ENCODE assay signal across 8 cellular contexts in genomic region chr9:35116539-35116897, GRCh38. TPM values are rescaled to one million over a fixed set of nuclear protein-coding genes. Genes with fewer than 3 reads are reported as not detected.
DNase-seq lines count a peak whose midpoint lies in the region; ATAC-seq and TF ChIP-seq lines count a peak whose summit lies in the region.

No MANE protein-coding gene starts in this region.

- H3K4me3 ChIP-seq in BLaER1 (peak overlapping the region; percentile 79), HUES64 (ENCODE audit: low read length) (peak overlapping the region; percentile 75), coronary artery (peak overlapping the region; percentile 80)

- H3K36me3 ChIP-seq in BLaER1 (no peaks in the 10 kb centered on the region), HUES64 (ENCODE audit: insufficient read depth, low read length) (no peaks in the 10 kb centered on the region)

- TF ChIP-seq CTCF in coronary artery (IDR thresholded peaks at IDR 0.05) = no peak

- H3K27ac Mint-ChIP-seq in naive thymus-derived CD8-positive, alpha-beta T cell = peak overlapping the region; percentile 84 to 99 (median 95)

- H3K9me3 ChIP-seq in BLaER1 (no peaks in the 10 kb centered on the region), HUES64 (ENCODE audit: insufficient read depth, low read depth, low read length) (no peaks in the 10 kb centered on the region)

- H3K9ac ChIP-seq in BLaER1 = peak overlapping the region; percentile 63; the same call in 1 of the 2 replicates
- peak overlapping the region; percentile 21; the same call in 1 of the 2 replicates for H3K9ac ChIP-seq in HUES64 (ENCODE audit: low read depth, low read length)

- H3K27me3 Mint-ChIP-seq in naive thymus-derived CD8-positive, alpha-beta T cell = peaks cover 0 to 2% (median 0%) of the 10 kb centered on the region in 5 donors

- peaks cover 16% of the 10 kb centered on the region; the same call in 1 of the 2 replicates for H4K20me1 ChIP-seq in BLaER1

- no peaks in the 10 kb centered on the region for H3K36me3 Mint-ChIP-seq in naive thymus-derived CD8-positive, alpha-beta T cell

- peak overlapping the region; percentile 87 to 98 (median 94) for H3K4me3 Mint-ChIP-seq in naive thymus-derived CD8-positive, alpha-beta T cell

- H3K27me3 ChIP-seq in BLaER1 (no peaks in the 10 kb centered on the region), HUES64 (ENCODE audit: insufficient read depth, low read length) (no peaks in the 10 kb centered on the region)

- POLR2A ChIA-PET in naive thymus-derived CD8-positive, alpha-beta T cell (lab: Charles Lee) = interaction anchor here (2.3 to 3.9 kb wide), 2 partner anchors 13 to 37 kb away, joined by 9 to 26 read pairs; partner anchors contain the start of genes FANCG and STOML2

- no peaks in the 10 kb centered on the region for H3K9me3 Mint-ChIP-seq in naive thymus-derived CD8-positive, alpha-beta T cell

- DNase-seq in coronary artery (ENCODE audit: low spot score) (no peak), H4 (ENCODE audit: low spot score) (no peak), NCI-H2107 (lab: John Stamatoyannopoulos, UW) (no peak)
- no peak for DNase-seq in naive thymus-derived CD8-positive, alpha-beta T cell
- no peak for DNase-seq in activated CD4-positive, CD25-positive, alpha-beta regulatory T cell (lab: John Stamatoyannopoulos, UW)
- no peak for DNase-seq in activated CD4-positive, alpha-beta T cell treated with anti-CD3 and anti-CD28 coated beads, Interleukin-2, amount 50 U/mL, for 48 hours

- ATAC-seq in naive thymus-derived CD8-positive, alpha-beta T cell = peak in 1 of 2 donors; percentile 3

- H3K27ac ChIP-seq in BLaER1 = peak overlapping the region; percentile 46; the same call in 1 of the 2 replicates
- no peak overlapping the region; the same call in 1 of the 2 replicates for H3K27ac ChIP-seq in HUES64 (ENCODE audit: low read depth, low read length)
- peak overlapping the region; percentile 80 to 98 for H3K27ac ChIP-seq in coronary artery

- H3K4me1 Mint-ChIP-seq in naive thymus-derived CD8-positive, alpha-beta T cell = peaks cover 35 to 47% (median 45%) of the 10 kb centered on the region in 4 donors

- peaks cover 33% of the 10 kb centered on the region for H3K4me1 ChIP-seq in BLaER1
- H3K4me1 ChIP-seq in HUES64 (ENCODE audit: insufficient read depth, low read length) = peaks cover 27% of the 10 kb centered on the region

- 2% methylated on average over 12 of the region's 12 CpGs for whole genome bisulfite sequencing in HUES64

- peak overlapping the region; percentile 98 for H3K4me2 ChIP-seq in BLaER1

RNA-seq across cellular contexts. Expression of gene ATOSB, which starts 0.9 kb away (rescaled TPM):
- 5.6 TPM for polyA plus RNA-seq in HUES64 (2013, experiment 1 of 2)
- 6.1 TPM for polyA plus RNA-seq in HUES64 (2013, experiment 2 of 2)
- 1 to 10 TPM; 5.4 to 5.7 TPM for total RNA-seq in naive thymus-derived CD8-positive, alpha-beta T cell
- polyA plus RNA-seq in naive thymus-derived CD8-positive, alpha-beta T cell = 1 to 10 TPM; 1.6 to 2.9 (median 2.6) TPM
- 7.5 and 9.7 TPM in 2 replicates for total RNA-seq in H4 (2014; rRNA removed; shearing (Covaris generic))

RNA-seq across cellular contexts. Expression of gene STOML2, which starts 13.6 kb away (rescaled TPM):
- 134 TPM for polyA plus RNA-seq in HUES64 (2013, experiment 1 of 2)
- polyA plus RNA-seq in HUES64 (2013, experiment 2 of 2) = 132 TPM
- 10 to 100 TPM; 47.3 to 53.0 TPM for total RNA-seq in naive thymus-derived CD8-positive, alpha-beta T cell
- polyA plus RNA-seq in naive thymus-derived CD8-positive, alpha-beta T cell = 10 to 100 TPM; 86.7 to 93.9 (median 88.9) TPM
- total RNA-seq in H4 (2014; rRNA removed; shearing (Covaris generic)) = 131 and 198 TPM in 2 replicates

RNA-seq across cellular contexts. Expression of gene PIGO, which starts 20.1 kb away (rescaled TPM):
- 11.8 TPM for polyA plus RNA-seq in HUES64 (2013, experiment 1 of 2)
- 13.3 TPM for polyA plus RNA-seq in HUES64 (2013, experiment 2 of 2)
- 10 to 100 TPM; 32.6 to 36.1 TPM for total RNA-seq in naive thymus-derived CD8-positive, alpha-beta T cell
- 10 to 100 TPM; 23.0 to 26.2 (median 23.3) TPM for polyA plus RNA-seq in naive thymus-derived CD8-positive, alpha-beta T cell
- 23.4 and 32.1 TPM in 2 replicates for total RNA-seq in H4 (2014; rRNA removed; shearing (Covaris generic))

RNA-seq across cellular contexts. Expression of gene FANCG, which starts 36.8 kb away (rescaled TPM):
- polyA plus RNA-seq in HUES64 (2013, experiment 1 of 2) = 49.3 TPM
- 49.5 TPM for polyA plus RNA-seq in HUES64 (2013, experiment 2 of 2)
- 10 to 100 TPM; 23.6 to 27.9 TPM for total RNA-seq in naive thymus-derived CD8-positive, alpha-beta T cell
- polyA plus RNA-seq in naive thymus-derived CD8-positive, alpha-beta T cell = 1 to 10 TPM; 4.4 to 9.3 (median 5.9) TPM
- total RNA-seq in H4 (2014; rRNA removed; shearing (Covaris generic)) = 67.6 and 84.0 TPM in 2 replicates

RNA-seq across cellular contexts. Expression of gene VCP, which starts 44.1 kb away (rescaled TPM):
- polyA plus RNA-seq in HUES64 (2013, experiment 1 of 2) = 256 TPM
- polyA plus RNA-seq in HUES64 (2013, experiment 2 of 2) = 254 TPM
- 100 to 1,000 TPM; 172 to 177 TPM for total RNA-seq in naive thymus-derived CD8-positive, alpha-beta T cell
- 100 to 1,000 TPM; 136 to 152 (median 142) TPM for polyA plus RNA-seq in naive thymus-derived CD8-positive, alpha-beta T cell
- 380 and 386 TPM in 2 replicates for total RNA-seq in H4 (2014; rRNA removed; shearing (Covaris generic))
